Comparison of ENCODE assay signal across 20 cellular contexts in the genomic region with DNA sequence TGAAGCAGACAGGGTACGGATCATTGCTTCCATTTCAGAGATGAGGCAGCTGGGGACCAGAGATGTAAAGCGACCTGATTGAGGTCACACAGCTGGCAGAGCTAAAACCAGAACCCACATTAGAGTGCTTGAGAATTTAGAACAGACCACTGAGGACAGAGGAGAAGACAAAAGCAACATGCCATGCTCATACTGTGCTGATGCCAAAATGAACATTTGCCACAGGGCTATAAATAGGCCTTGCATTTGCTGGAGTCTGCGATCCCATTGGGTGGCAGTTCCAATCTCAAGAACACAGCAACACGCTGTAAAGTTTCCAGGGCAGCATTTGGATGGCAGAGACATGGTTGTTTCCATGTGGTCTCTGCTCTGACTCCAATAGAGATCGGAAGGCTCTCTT.
DNase-seq lines count a peak whose midpoint lies in the region; ATAC-seq lines count a peak whose summit lies in the region.
"Had no signal": no experiment of that assay in that cellular context is flagged by ENCODE, and none has a peak within 500 bp of the region (broad histone marks: within the 10 kb centered on the region; RNA-seq: fewer than 3 reads in every experiment).

No MANE protein-coding gene starts in this region.

- H4K8ac ChIP-seq in trophoblast cell (ENCODE audit: low read depth, low read length): no peak overlapping the region

- no peak overlapping the region for H2BK5ac ChIP-seq in trophoblast cell (ENCODE audit: low read depth, low read length, poor library complexity)

- no peak overlapping the region for H3K9ac ChIP-seq in trophoblast cell (ENCODE audit: low read length)

- H3K18ac ChIP-seq in trophoblast cell (ENCODE audit: low read length): no peak overlapping the region

- H2AK5ac ChIP-seq in trophoblast cell (ENCODE audit: low read length): no peak overlapping the region

- H3K23ac ChIP-seq in trophoblast cell (ENCODE audit: low read length): no peak overlapping the region

- H3K36me3 ChIP-seq in trophoblast cell (ENCODE audit: control insufficient read depth in 1 of 2, insufficient read depth in 2 of 2, low read length in 2 of 2): no peaks in the 10 kb centered on the region
- H3K36me3 ChIP-seq: SJCRH30 had no signal

- H3K79me1 ChIP-seq in trophoblast cell (ENCODE audit: low read length): no peaks in the 10 kb centered on the region

- H3K9me3 ChIP-seq in trophoblast cell (ENCODE audit: insufficient read depth, low read depth, low read length): no peaks in the 10 kb centered on the region
- H3K9me3 ChIP-seq: SJCRH30 had no signal

- H3K4me3 ChIP-seq in trophoblast cell (ENCODE audit: low read depth, low read length): no peak overlapping the region
- H3K4me3 ChIP-seq: SJCRH30 had no signal

- DNase-seq in Right ventricle myocardium inferior (ENCODE audit: missing footprints): no peak
- DNase-seq in cardiac septum (ENCODE audit: low spot score): no peak
- DNase-seq in cerebellum (ENCODE audit: low spot score): peak; percentile 88
- peak; percentile 76 for DNase-seq in middle frontal gyrus (ENCODE audit: extremely low spot score, low spot score)
- no peak for DNase-seq in stimulated activated CD4-positive, alpha-beta T cell treated with anti-CD3 and anti-CD28 coated beads, Interleukin-2, amount 100 ng/mL, for 24 hours
- DNase-seq in GOT3 (lab: John Stamatoyannopoulos, UW): no peak
- DNase-seq in trophoblast cell: no peak
- no peak for DNase-seq in activated CD4-positive, CD25-positive, alpha-beta regulatory T cell (lab: John Stamatoyannopoulos, UW)
- DNase-seq: DMS153, H9, Kasumi-1, MM.1S, NCI-H1092 treated with DMSO at 0.1 percent for 48 hours, NCI-H187 treated with DMSO at 0.1 percent for 48 hours, NCI-H2171, NCI-H446 treated with DMSO at 0.1 percent for 48 hours, NCI-H774, RPMI8226, SJCRH30 had no signal

- H3K14ac ChIP-seq in trophoblast cell (ENCODE audit: low read length): no peak overlapping the region

- H2BK12ac ChIP-seq in trophoblast cell (ENCODE audit: low read length): no peak overlapping the region

- peaks cover 0 to 3% of the 10 kb centered on the region in 2 experiments for H3K4me1 ChIP-seq in trophoblast cell (ENCODE audit: control insufficient read depth in 1 of 2, insufficient read depth in 2 of 2, low read length in 2 of 2)
- H3K4me1 ChIP-seq: SJCRH30 had no signal

- no peak overlapping the region for H4K91ac ChIP-seq in trophoblast cell (ENCODE audit: low read depth, low read length)

- no peak overlapping the region for H2BK120ac ChIP-seq in trophoblast cell (ENCODE audit: insufficient read depth, low read length, poor library complexity)

- H3K4me2 ChIP-seq in trophoblast cell (ENCODE audit: low read length): no peak overlapping the region

- no peak overlapping the region for H2AFZ ChIP-seq in trophoblast cell (ENCODE audit: insufficient read depth, low read length, poor library complexity)

- no peak overlapping the region for H3K27ac ChIP-seq in trophoblast cell (ENCODE audit: low read depth, low read length)
- H3K27ac ChIP-seq: C4-2B, SJCRH30 had no signal

- intact Hi-C loops in Right ventricle myocardium inferior (cut with DNase I): loop anchor here (10.0 kb wide), 1 partner anchor 307 kb away; no protein-coding TSS in a partner anchor
- intact Hi-C loops in cardiac septum (cut with DNase I): no loop called here

- H3K27me3 ChIP-seq in trophoblast cell (ENCODE audit: insufficient read depth, low read length): no peaks in the 10 kb centered on the region
- H3K27me3 ChIP-seq: SJCRH30 had no signal

- no CpG with 5 or more reads among the region's 5 CpGs for WGBS in trophoblast cell (ENCODE audit: extremely low coverage, insufficient coverage, insufficient read length)

- peak; percentile 86 for ATAC-seq in Right ventricle myocardium inferior

- no peak overlapping the region for H4K12ac ChIP-seq in trophoblast cell (ENCODE audit: low read depth, low read length)

- H3K4ac ChIP-seq in trophoblast cell (ENCODE audit: low read depth, low read length): no peak overlapping the region

- no peaks in the 10 kb centered on the region for H3K79me2 ChIP-seq in trophoblast cell (ENCODE audit: control insufficient read depth, insufficient read depth, low read length, poor library complexity)

Comparison
In these comparisons a context has a peak if more than half of its experiments do, and no peak if none do; other contexts are left out.
1. DNase-seq: peak in cerebellum (single experiment) and middle frontal gyrus (single experiment); none in Right ventricle myocardium inferior (single experiment), cardiac septum (single experiment), stimulated activated CD4-positive, alpha-beta T cell treated with anti-CD3 and anti-CD28 coated beads, Interleukin-2, amount 100 ng/mL, for 24 hours (0 of 2), GOT3 (single experiment), trophoblast cell (0 of 2) and activated CD4-positive, CD25-positive, alpha-beta regulatory T cell (0 of 4).